8 cellular contexts compared by ENCODE assay signal in the genomic region with DNA sequence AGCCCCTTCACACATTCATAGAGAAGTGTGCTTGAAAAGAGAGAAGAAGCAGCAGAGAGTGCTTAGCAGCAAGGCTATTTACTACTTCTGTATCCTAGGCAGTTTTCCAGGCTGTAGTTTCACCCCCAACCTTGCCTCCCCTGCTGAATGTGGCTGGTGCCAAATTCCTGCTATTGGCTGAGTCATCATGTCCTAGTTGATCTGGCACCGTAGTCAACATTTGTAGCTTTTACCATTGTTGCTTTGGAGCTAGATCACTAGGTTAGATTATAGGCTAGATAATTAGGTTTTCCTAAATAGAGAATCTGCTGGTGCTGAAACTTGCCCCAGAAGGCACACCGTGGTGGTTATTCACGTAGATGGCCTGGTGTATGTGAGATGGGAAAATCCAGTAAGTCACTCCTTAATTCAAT. TPM values are rescaled to one million over a fixed set of nuclear protein-coding genes. Genes with fewer than 3 reads are reported as not detected.
DNase-seq lines count a peak whose midpoint lies in the region; ATAC-seq and TF ChIP-seq lines count a peak whose summit lies in the region.

No MANE protein-coding gene starts in this region.

- peak overlapping the region; percentile 85 for H3K27ac Mint-ChIP-seq in type B pancreatic cell

- H3K27me3 Mint-ChIP-seq in type B pancreatic cell = no peaks in the 10 kb centered on the region

- peaks cover 4% of the 10 kb centered on the region for H3K9me3 Mint-ChIP-seq in type B pancreatic cell

- H3K36me3 Mint-ChIP-seq in type B pancreatic cell = peaks cover 3% of the 10 kb centered on the region

- TF ChIP-seq CTCF in AG09309 (IDR thresholded peaks at IDR 0.05; ENCODE audit: control insufficient read depth, insufficient read depth, low read depth, low read length, missing control alignments) = no peak
- TF ChIP-seq CTCF in type B pancreatic cell (conservative IDR thresholded peaks at IDR 0.05) = no peak

- ATAC-seq in HG03442 (IDR thresholded peaks at IDR 0.05; ENCODE audit: unreplicated experiment) (no peak), GM18909 (IDR thresholded peaks at IDR 0.05; ENCODE audit: poor library complexity, unreplicated experiment) (no peak)

- H3K4me3 Mint-ChIP-seq in type B pancreatic cell = peak overlapping the region; percentile 39

- DNase-seq in AG09309 (ENCODE audit: low read depth) (peak; percentile 69), NCI-H1092 (lab: John Stamatoyannopoulos, UW) (peak; percentile 87), cerebellum (ENCODE audit: low spot score) (peak; percentile 59), left kidney (ENCODE audit: low read depth, low spot score) (peak; percentile 40), type B pancreatic cell (ENCODE audit: extremely low spot score, unreplicated experiment) (no peak)
- DNase-seq in activated CD4-positive, alpha-beta T cell treated with anti-CD3 and anti-CD28 coated beads, Interleukin-2, amount 50 U/mL, for 48 hours = no peak

- H3K4me1 Mint-ChIP-seq in type B pancreatic cell (ENCODE audit: unreplicated experiment) = peaks cover 19% of the 10 kb centered on the region

- no peak overlapping the region for H3K4me3 ChIP-seq in AG09309 (ENCODE audit: control insufficient read depth, low read depth, low read length)

RNA-seq across cellular contexts. Expression of a gene that starts 32.7 kb away (rescaled TPM):
- total RNA-seq in cerebellum = 21.4 TPM
- total RNA-seq in type B pancreatic cell (ENCODE audit: low replicate concordance) = 10.5 and 22.6 TPM in 2 replicates

Comparison
In these comparisons a context has a peak if more than half of its experiments do, and no peak if none do; other contexts are left out.
1. DNase-seq: peak in AG09309 (single experiment), NCI-H1092 (single experiment), cerebellum (single experiment) and left kidney (single experiment); none in type B pancreatic cell (single experiment) and activated CD4-positive, alpha-beta T cell treated with anti-CD3 and anti-CD28 coated beads, Interleukin-2, amount 50 U/mL, for 48 hours (0 of 2).